Comparison of ENCODE assay signal across 2 cellular contexts in genomic region chr13:52092087-52092486, GRCh38.
TF ChIP-seq lines count a peak whose summit lies in the region.

No MANE protein-coding gene starts in this region.

TF ChIP-seq in HepG2, 621 proteins besides CTCF, POLR2A, EP300 and RAD21 (continued from another document):
- no peak for TF ChIP-seq ZNF136 (CRISPR knock-in tag; IDR thresholded peaks at IDR 0.05; ENCODE audit: low read depth)
TF ChIP-seq in HepG2: peak in this region for 1.

TF ChIP-seq in HEK293, 187 proteins besides CTCF, POLR2A, EP300 and RAD21:
- TF ChIP-seq ATF2 (tag by site-specific recombination; IDR thresholded peaks at IDR 0.05; ENCODE audit: low read depth): peak; percentile 72
- TF ChIP-seq GLIS1 (tag by site-specific recombination; IDR thresholded peaks at IDR 0.05): no peak
- TF ChIP-seq ZNF175 (tag by site-specific recombination; IDR thresholded peaks at IDR 0.05): no peak
